Comparison of ENCODE assay signal across 1 cellular context in genomic region chr9:133115604-133116345, GRCh38.
TF ChIP-seq lines count a peak whose summit lies in the region.

No MANE protein-coding gene starts in this region.

TF ChIP-seq in HEK293, 187 proteins besides CTCF, POLR2A, EP300 and RAD21 (continued from another document):
- TF ChIP-seq ZNF362 (tag by site-specific recombination; IDR thresholded peaks at IDR 0.05) = no peak
- 0 out of 2 replicates have a peak, but pooled peaks have one; percentile 32 for TF ChIP-seq SP2 (tag by site-specific recombination; IDR thresholded peaks at IDR 0.05)
- no peak for TF ChIP-seq GFI1B (tag by site-specific recombination; IDR thresholded peaks at IDR 0.05)
- TF ChIP-seq PRDM4 (tag by site-specific recombination; IDR thresholded peaks at IDR 0.05) = no peak
- peak; percentile 56 for TF ChIP-seq EGR2 (tag by site-specific recombination; IDR thresholded peaks at IDR 0.05; ENCODE audit: low read depth)
- no peak for TF ChIP-seq ZNF791 (tag by site-specific recombination; IDR thresholded peaks at IDR 0.05)
- TF ChIP-seq ZBTB26 (tag by site-specific recombination; optimal IDR thresholded peaks at IDR 0.05) = no peak
- TF ChIP-seq OSR2 (tag by site-specific recombination; IDR thresholded peaks at IDR 0.05) = 0 out of 2 replicates have a peak, but pooled peaks have one; percentile 36
- TF ChIP-seq PATZ1 (tag by site-specific recombination; IDR thresholded peaks at IDR 0.05) = 0 out of 2 replicates have a peak, but pooled peaks have one; percentile 44
- TF ChIP-seq PRDM2 (tag by site-specific recombination; IDR thresholded peaks at IDR 0.05; ENCODE audit: borderline replicate concordance) = no peak
- peak; percentile 22; the same call in 1 of the 2 replicates for TF ChIP-seq ZBTB8A (tag by site-specific recombination; IDR thresholded peaks at IDR 0.05)
- TF ChIP-seq ZNF629 (tag by site-specific recombination; IDR thresholded peaks at IDR 0.05) = peak; percentile 49; the same call in 1 of the 2 replicates
- peak; percentile 91 for TF ChIP-seq ZNF692 (tag by site-specific recombination; IDR thresholded peaks at IDR 0.05)
- no peak for TF ChIP-seq ZNF341 (tag by site-specific recombination; IDR thresholded peaks at IDR 0.05; ENCODE audit: low read depth)
- TF ChIP-seq ZNF785 (tag by site-specific recombination; IDR thresholded peaks at IDR 0.05) = no peak
- TF ChIP-seq ZNF654 (tag by site-specific recombination; IDR thresholded peaks at IDR 0.05; ENCODE audit: low read depth) = no peak
- TF ChIP-seq HIC1 (tag by site-specific recombination; IDR thresholded peaks at IDR 0.05) = no peak
- TF ChIP-seq HOXA7 (CRISPR knock-in tag; IDR thresholded peaks at IDR 0.05; ENCODE audit: borderline replicate concordance) = no peak
TF ChIP-seq in HEK293: peak in this region for 12.
